In genomic region chr3:50167069-50167781, GRCh38 we compare ENCODE assay signal across 11 cellular contexts. TPM values are rescaled to one million over a fixed set of nuclear protein-coding genes. Genes with fewer than 3 reads are reported as not detected.
DNase-seq lines count a peak whose midpoint lies in the region; ATAC-seq and TF ChIP-seq lines count a peak whose summit lies in the region.
"Had no signal": no experiment of that assay in that cellular context is flagged by ENCODE, and none has a peak within 500 bp of the region (broad histone marks: within the 10 kb centered on the region; RNA-seq: fewer than 3 reads in every experiment).

No MANE protein-coding gene starts in this region.

- DNase-seq in right cardiac atrium (peak in 1 of 3 donors; percentile 55), Right ventricle myocardium inferior (ENCODE audit: missing footprints) (no peak), endodermal cell (no peak), nephron progenitor cell (peak; percentile 94), pons (ENCODE audit: low spot score) (no peak), testis (no peak), NCI-H1436 (lab: John Stamatoyannopoulos, UW) (no peak)
- DNase-seq: BE2C; NCI-H2171 treated with DMSO at 0.1 percent for 48 hours; stimulated activated CD4-positive, alpha-beta T cell treated with anti-CD3 and anti-CD28 coated beads, Interleukin-2, amount 100 ng/mL, for 24 hours had no signal

- TF ChIP-seq POLR2A in testis (IDR thresholded peaks at IDR 0.05): no peak

- ATAC-seq in right cardiac atrium: peak in 1 of 2 donors; percentile 14
- no peak for ATAC-seq in Right ventricle myocardium inferior
- ATAC-seq in HG03439 (IDR thresholded peaks at IDR 0.05; ENCODE audit: unreplicated experiment): no peak

- peak overlapping the region; percentile 32 for H3K27ac ChIP-seq in right cardiac atrium (ENCODE audit: low read length)
- H3K27ac ChIP-seq in endodermal cell (ENCODE audit: low read depth, low read length): peak overlapping the region; percentile 87
- H3K27ac ChIP-seq in testis: no peak overlapping the region

- H3K4me3 Mint-ChIP-seq in endodermal cell: peak overlapping the region; percentile 29
- peak overlapping the region; percentile 67 for H3K4me3 Mint-ChIP-seq in nephron progenitor cell

- intact Hi-C loops in right cardiac atrium (cut with DNase I): no loop called here
- intact Hi-C loops in Right ventricle myocardium inferior (cut with DNase I): no loop called here
- intact Hi-C loops in testis (cut with DNase I; ENCODE audit: low total_unique reads): no loop called here

- H3K27me3 ChIP-seq in right cardiac atrium (ENCODE audit: control insufficient read depth, insufficient read depth): no peaks in the 10 kb centered on the region
- H3K27me3 ChIP-seq in endodermal cell (ENCODE audit: control insufficient read depth, insufficient read depth, low read length, poor library complexity, severe bottlenecking): no peaks in the 10 kb centered on the region
- H3K27me3 ChIP-seq in testis: no peaks in the 10 kb centered on the region
- H3K27me3 ChIP-seq: BE2C had no signal

- no peaks in the 10 kb centered on the region for H3K9me3 ChIP-seq in right cardiac atrium (ENCODE audit: control insufficient read depth, low read length)
- no peaks in the 10 kb centered on the region for H3K9me3 ChIP-seq in endodermal cell (ENCODE audit: control insufficient read depth, low read length)
- no peaks in the 10 kb centered on the region for H3K9me3 ChIP-seq in testis
- H3K9me3 ChIP-seq: BE2C had no signal

- H3K4me1 Mint-ChIP-seq in endodermal cell: peaks cover 54% of the 10 kb centered on the region
- H3K4me1 Mint-ChIP-seq in nephron progenitor cell: peaks cover 95% of the 10 kb centered on the region

- H3K36me3 Mint-ChIP-seq in endodermal cell (ENCODE audit: low read depth) (peaks cover 4% of the 10 kb centered on the region), nephron progenitor cell (ENCODE audit: low read depth) (peaks cover 22% of the 10 kb centered on the region)

- H3K4me3 ChIP-seq in right cardiac atrium (ENCODE audit: low read length): no peak overlapping the region
- no peak overlapping the region for H3K4me3 ChIP-seq in endodermal cell (ENCODE audit: low read length)
- no peak overlapping the region for H3K4me3 ChIP-seq in testis

- 63% methylated on average over 16 of the region's 16 CpGs for WGBS in right cardiac atrium
- 83 to 84% methylated on average over 9 to 16 of the region's 16 CpGs for WGBS in endodermal cell (ENCODE audit: insufficient coverage in 1 of 2, insufficient read length in 1 of 2), 2 experiments
- WGBS in testis, 2 donors: 81 to 88% methylated on average over 13 to 16 of the region's 16 CpGs

- TF ChIP-seq CTCF in endodermal cell (conservative IDR thresholded peaks at IDR 0.05) (no peak), nephron progenitor cell (IDR thresholded peaks at IDR 0.05) (no peak), testis (IDR thresholded peaks at IDR 0.05) (no peak)

- H3K27ac Mint-ChIP-seq in endodermal cell: peak overlapping the region; percentile 88
- peak overlapping the region; percentile 100 for H3K27ac Mint-ChIP-seq in nephron progenitor cell

- H3K9me3 Mint-ChIP-seq in endodermal cell: no peaks in the 10 kb centered on the region
- no peaks in the 10 kb centered on the region for H3K9me3 Mint-ChIP-seq in nephron progenitor cell

- H3K27me3 Mint-ChIP-seq in endodermal cell (ENCODE audit: insufficient read depth) (no peaks in the 10 kb centered on the region), nephron progenitor cell (ENCODE audit: low read depth, poor library complexity) (no peaks in the 10 kb centered on the region)

- H3K36me3 ChIP-seq in endodermal cell (ENCODE audit: control insufficient read depth, insufficient read depth, low read length): no peaks in the 10 kb centered on the region
- H3K36me3 ChIP-seq in testis (ENCODE audit: low read depth, missing control alignments): no peaks in the 10 kb centered on the region
- H3K36me3 ChIP-seq: BE2C had no signal

- H3K4me1 ChIP-seq in right cardiac atrium (ENCODE audit: control insufficient read depth, insufficient read depth, low read length) (peaks cover 33% of the 10 kb centered on the region), endodermal cell (ENCODE audit: control insufficient read depth, insufficient read depth, low read length) (peaks cover 26% of the 10 kb centered on the region), testis (peaks cover 25% of the 10 kb centered on the region)

- H3K9ac ChIP-seq in endodermal cell (ENCODE audit: extremely low read depth, low read length, poor library complexity, severe bottlenecking): no peak overlapping the region

RNA-seq across cellular contexts. Expression of gene SEMA3F, which starts 12.1 kb away (rescaled TPM):
- total RNA-seq in right cardiac atrium (10 to 100 TPM in 2 of 4 donors, 1 to 10 TPM in 2; 7.3 to 15.2 (median 9.4) TPM), Right ventricle myocardium inferior (12.3 TPM), endodermal cell (10 to 100 TPM; 44.8 to 63.2 TPM), testis (1 to 10 TPM; 6.9 to 8.3 TPM)
- polyA plus RNA-seq in right cardiac atrium (10.2 TPM), testis (ENCODE audit: insufficient read depth, low read depth, low replicate concordance) (7.5 TPM)
- polyA plus RNA-seq in endodermal cell (2013, experiment 1 of 2): 32.1 TPM
- polyA plus RNA-seq in endodermal cell (2013, experiment 2 of 2): 33.4 TPM

RNA-seq across cellular contexts. Expression of gene GNAT1, which starts 24.2 kb away (rescaled TPM):
- total RNA-seq in right cardiac atrium (not detected), Right ventricle myocardium inferior (not detected), endodermal cell (1 to 10 TPM in 1 of 2 donors, under 1 TPM in 1; 0.42 to 1.2 TPM), testis (1 to 10 TPM in 1 of 2 donors, under 1 TPM in 1; 0.93 to 1.2 TPM)
- polyA plus RNA-seq in right cardiac atrium (not detected), testis (ENCODE audit: insufficient read depth, low read depth, low replicate concordance) (2.3 TPM)
- polyA plus RNA-seq in endodermal cell (2013, experiment 1 of 2): 0.11 TPM
- polyA plus RNA-seq in endodermal cell (2013, experiment 2 of 2): 0.12 TPM

RNA-seq across cellular contexts. Expression of gene SLC38A3, which starts 37.8 kb away (rescaled TPM):
- total RNA-seq in right cardiac atrium: 10 to 100 TPM in 1 of 4 donors, 1 to 10 TPM in 3; 5.0 to 10.4 (median 8.9) TPM
- 5.4 TPM for polyA plus RNA-seq in right cardiac atrium
- 10.3 TPM for total RNA-seq in Right ventricle myocardium inferior
- 1 to 10 TPM; 1.5 to 1.9 TPM for total RNA-seq in endodermal cell
- polyA plus RNA-seq in endodermal cell (2013, experiment 1 of 2): 4.4 TPM
- 4.3 TPM for polyA plus RNA-seq in endodermal cell (2013, experiment 2 of 2)
- 1 to 10 TPM; 4.3 to 5.4 TPM for total RNA-seq in testis
- 3.4 TPM for polyA plus RNA-seq in testis (ENCODE audit: insufficient read depth, low read depth, low replicate concordance)

Comparison
In these comparisons a context has a peak if more than half of its experiments do, and no peak if none do; other contexts are left out.
1. H3K27ac ChIP-seq: peak in right cardiac atrium (single experiment) and endodermal cell (single experiment); none in testis (0 of 2).